26 cellular contexts compared by ENCODE assay signal in the genomic region with DNA sequence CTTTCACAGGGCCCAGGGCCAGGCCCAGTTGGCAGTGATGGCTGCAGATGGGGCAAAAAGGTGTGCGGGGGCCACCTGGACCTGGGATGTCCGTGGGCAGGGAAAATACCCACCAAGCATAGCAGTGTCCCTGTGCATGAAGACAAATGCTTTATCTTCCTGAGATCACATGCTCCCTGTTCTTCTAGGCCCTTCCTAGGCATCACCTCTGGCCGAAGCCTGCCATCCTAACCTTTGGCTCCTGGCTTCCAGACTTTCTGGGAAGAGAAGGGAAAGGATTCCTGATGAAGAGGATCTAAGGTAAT.
DNase-seq lines count a peak whose midpoint lies in the region; ATAC-seq, FAIRE-seq and TF ChIP-seq lines count a peak whose summit lies in the region.
"Had no signal": no experiment of that assay in that cellular context is flagged by ENCODE, and none has a peak within 500 bp of the region (broad histone marks: within the 10 kb centered on the region; RNA-seq: fewer than 3 reads in every experiment).

No MANE protein-coding gene starts in this region.

- no peak for TF ChIP-seq EP300 in H1 (IDR thresholded peaks at IDR 0.05; ENCODE audit: borderline replicate concordance in 1 of 2, low read depth in 2 of 2, low read length in 2 of 2)

- no peaks in the 10 kb centered on the region for H3K23me2 ChIP-seq in H1 (ENCODE audit: low read depth, low read length)

- no peaks in the 10 kb centered on the region for H3K79me2 ChIP-seq in H1 (ENCODE audit: control insufficient read depth in 1 of 2, insufficient read depth in 2 of 2, low read length in 2 of 2)

- H3K4me1 ChIP-seq in H1 (replicated peaks in 1 of 4; ENCODE audit: control insufficient read depth in 3 of 4, insufficient read depth in 4 of 4, low read length in 3 of 4) (peaks cover 0 to 2% (median 0%) of the 10 kb centered on the region in 4 experiments; a peak in 1 of 7 replicates), neuronal stem cell (ENCODE audit: control insufficient read depth in 2 of 2, insufficient read depth in 1 of 2, low read depth in 1 of 2, low read length in 2 of 2) (peaks cover 0 to 8% of the 10 kb centered on the region in 2 donors)
- H3K4me1 ChIP-seq: BLaER1, HAP-1 had no signal

- H3K56ac ChIP-seq in H1 (replicated peaks; ENCODE audit: insufficient read length, low read depth, low read length): no peak overlapping the region

- FAIRE-seq in H1 (lab: Jason Lieb, UNC): no peak
- FAIRE-seq: A204.1, GM18507 had no signal

- H3K18ac ChIP-seq in H1 (ENCODE audit: extremely low read depth, low read length) (no peak overlapping the region), neuronal stem cell (ENCODE audit: low read length) (no peak overlapping the region)

- H3K4ac ChIP-seq in H1 (replicated peaks; ENCODE audit: insufficient read length, low read depth, low read length): no peak overlapping the region
- no peak overlapping the region for H3K4ac ChIP-seq in neuronal stem cell (ENCODE audit: low read length)

- H3K27ac ChIP-seq in WERI-Rb-1 (peak overlapping the region; percentile 15), H1 (ENCODE audit: low read depth, low read length) (no peak overlapping the region), neuronal stem cell (replicated peaks; ENCODE audit: low read length) (no peak overlapping the region)
- H3K27ac ChIP-seq: BLaER1, PC-9 had no signal

- H3K23ac ChIP-seq in H1 (ENCODE audit: insufficient read length): no peak overlapping the region
- H3K23ac ChIP-seq in neuronal stem cell (ENCODE audit: low read depth, low read length, poor library complexity): no peak overlapping the region

- H3K36me3 ChIP-seq in WERI-Rb-1 (no peaks in the 10 kb centered on the region), H1 (ENCODE audit: control insufficient read depth in 2 of 4, insufficient read depth in 4 of 4, low read length in 3 of 4) (no peaks in the 10 kb centered on the region), neuronal stem cell (replicated peaks in 1 of 2; ENCODE audit: control insufficient read depth in 2 of 2, insufficient read depth in 2 of 2, low read length in 2 of 2) (no peaks in the 10 kb centered on the region)
- H3K36me3 ChIP-seq: BLaER1, HAP-1 had no signal

- H4K8ac ChIP-seq in H1 (ENCODE audit: extremely low read depth, insufficient read depth, low read length): no peak overlapping the region
- H4K8ac ChIP-seq in neuronal stem cell (ENCODE audit: low read depth, low read length): no peak overlapping the region

- TF ChIP-seq RAD21 in H1 (IDR thresholded peaks at IDR 0.05 in 1 of 2, conservative IDR thresholded peaks at IDR 0.05 in 1 of 2; ENCODE audit: low read depth in 2 of 2, low read length in 2 of 2): no peak

- no peak overlapping the region for H2AFZ ChIP-seq in H1 (ENCODE audit: low read length)
- H2AFZ ChIP-seq in neuronal stem cell (ENCODE audit: low read length): no peak overlapping the region
- H2AFZ ChIP-seq: GM23338, PC-9 had no signal

- no peak overlapping the region for H2AK5ac ChIP-seq in H1 (ENCODE audit: low read depth, low read length)
- H2AK5ac ChIP-seq in neuronal stem cell (ENCODE audit: low read depth, low read length): no peak overlapping the region

- CTCF ChIA-PET in H1 (lab: Charles Lee; ENCODE audit: partially characterized antibody): interaction anchor here (1.0 to 4.2 kb wide), 8 partner anchors 9 to 411 kb away, joined by 3 to 9 read pairs (median 4); no protein-coding TSS in a partner anchor

- H3K9me3 ChIP-seq in WERI-Rb-1 (ENCODE audit: severe bottlenecking): no peaks in the 10 kb centered on the region
- H3K9me3 ChIP-seq in H1 (ENCODE audit: insufficient read depth in 2 of 2, low read depth in 1 of 2, low read length in 1 of 2): no peaks in the 10 kb centered on the region
- H3K9me3 ChIP-seq in neuronal stem cell (replicated peaks in 1 of 2; ENCODE audit: control insufficient read depth in 2 of 2, insufficient read depth in 1 of 2, low read depth in 1 of 2, low read length in 2 of 2): no peaks in the 10 kb centered on the region
- H3K9me3 ChIP-seq: BLaER1, HAP-1 had no signal

- no peaks in the 10 kb centered on the region for H4K20me1 ChIP-seq in H1 (replicated peaks in 1 of 2; ENCODE audit: control insufficient read depth in 1 of 2, insufficient read depth in 2 of 2, low read length in 2 of 2)
- H4K20me1 ChIP-seq: BLaER1 had no signal

- H2BK5ac ChIP-seq in H1 (ENCODE audit: low read depth, low read length) (no peak overlapping the region), neuronal stem cell (ENCODE audit: low read length) (no peak overlapping the region)

- no peak overlapping the region for H3K4me2 ChIP-seq in H1 (ENCODE audit: insufficient read depth in 1 of 2, low read depth in 2 of 2, low read length in 2 of 2)
- H3K4me2 ChIP-seq in neuronal stem cell (ENCODE audit: insufficient read depth, low read length, poor library complexity, severe bottlenecking): no peak overlapping the region
- H3K4me2 ChIP-seq: BLaER1, GM23338, PC-9 had no signal

- H3K27me3 ChIP-seq in WERI-Rb-1 (ENCODE audit: insufficient read depth, low read depth, severe bottlenecking) (no peaks in the 10 kb centered on the region), H1 (replicated peaks in 1 of 4; ENCODE audit: control insufficient read depth in 3 of 4, extremely low read depth in 1 of 4, insufficient read depth in 3 of 4, low read length in 3 of 4) (no peaks in the 10 kb centered on the region; a peak in 1 of 7 replicates), neuronal stem cell (ENCODE audit: control insufficient read depth in 3 of 3, insufficient read depth in 3 of 3, low read depth in 1 of 3, low read length in 3 of 3) (peaks cover 0 to 4% (median 0%) of the 10 kb centered on the region in 3 experiments)
- H3K27me3 ChIP-seq: BLaER1 had no signal

- H2BK15ac ChIP-seq in H1 (ENCODE audit: low read length): 0 out of 2 replicates have a peak overlapping the region, but pooled peaks have one; percentile 9
- H2BK15ac ChIP-seq in neuronal stem cell (ENCODE audit: low read length): no peak overlapping the region

- H3K4me3 ChIP-seq in WERI-Rb-1 (ENCODE audit: low read depth, low read length) (no peak overlapping the region), H1 (ENCODE audit: extremely low read depth in 1 of 4, insufficient read depth in 2 of 4, low read depth in 3 of 4, low read length in 4 of 4) (no peak overlapping the region), neuronal stem cell (ENCODE audit: low read length in 2 of 2) (no peak overlapping the region)
- H3K4me3 ChIP-seq: BLaER1, GM23338, HAP-1, PC-9 had no signal

- no peak overlapping the region for H2BK12ac ChIP-seq in H1 (ENCODE audit: low read depth, low read length)
- H2BK12ac ChIP-seq in neuronal stem cell (ENCODE audit: low read length): no peak overlapping the region

- H4K5ac ChIP-seq in H1 (ENCODE audit: insufficient read length, low read depth, low read length): no peak overlapping the region

- 80% methylated on average over 3 of the region's 3 CpGs; no CpG with 5 or more reads in 1 of the 2 experiments for WGBS in H1 (ENCODE audit: extremely low coverage in 1 of 2, insufficient coverage in 1 of 2, insufficient read length in 1 of 2, insufficient replicate concordance in 2 of 2, low coverage in 1 of 2, low lambda C conversion rate in 2 of 2, missing lambda C conversion rate in 1 of 2), 2 experiments
- no CpG with 5 or more reads among the region's 3 CpGs for whole genome bisulfite sequencing in neuronal stem cell (ENCODE audit: extremely low coverage in 2 of 2, insufficient read length in 2 of 2, insufficient replicate concordance in 1 of 2), 2 donors

- no peak overlapping the region for H2BK20ac ChIP-seq in H1 (ENCODE audit: low read length)

- H3K9ac ChIP-seq in H1 (replicated peaks in 1 of 4; ENCODE audit: extremely low read depth in 1 of 4, low read depth in 3 of 4, low read length in 3 of 4) (no peak overlapping the region), neuronal stem cell (ENCODE audit: low read depth, low read length, poor library complexity) (no peak overlapping the region)
- H3K9ac ChIP-seq: BLaER1 had no signal

- TF ChIP-seq POLR2A in H1 (IDR thresholded peaks at IDR 0.05; ENCODE audit: control extremely low read depth in 1 of 2, low read depth in 2 of 2, low read length in 2 of 2) (no peak), GM18505 (IDR thresholded peaks at IDR 0.05; ENCODE audit: borderline replicate concordance, extremely low read depth, insufficient read depth, insufficient read length) (no peak)

- intact Hi-C loops in left colon (cut with DNase I, micrococcal nuclease): no loop called here

- TF ChIP-seq CTCF in WERI-Rb-1 (IDR thresholded peaks at IDR 0.05; ENCODE audit: low read depth, low read length): no peak
- TF ChIP-seq CTCF in H1 (IDR thresholded peaks at IDR 0.05; ENCODE audit: control extremely low read depth in 1 of 3, insufficient read depth in 1 of 3, low read depth in 1 of 3, low read length in 3 of 3): no peak

- H3K14ac ChIP-seq in H1 (ENCODE audit: insufficient read length) (no peak overlapping the region), neuronal stem cell (ENCODE audit: low read length) (peak overlapping the region; percentile 57)

- no peaks in the 10 kb centered on the region for H3K79me1 ChIP-seq in H1 (ENCODE audit: low read depth, low read length)
- H3K79me1 ChIP-seq in neuronal stem cell (ENCODE audit: low read depth, low read length): no peaks in the 10 kb centered on the region

- POLR2A ChIA-PET in H1 (lab: Charles Lee; ENCODE audit: partially characterized antibody): no interaction called here

- DNase-seq in WERI-Rb-1 (no peak), H1 (ENCODE audit: low read depth in 1 of 2, low spot score in 2 of 2) (no peak), left colon (peak; percentile 1 to 15), neuronal stem cell (ENCODE audit: low spot score) (no peak), NCI-H1417 treated with DMSO at 0.1 percent for 48 hours (lab: John Stamatoyannopoulos, UW) (no peak), SHP77 treated with DMSO at 0.1 percent for 48 hours (lab: John Stamatoyannopoulos, UW) (no peak)
- no peak for DNase-seq in stimulated activated CD4-positive, alpha-beta T cell treated with anti-CD3 and anti-CD28 coated beads, Interleukin-15, amount 100 ng/mL, for 24 hours
- DNase-seq: CD4-positive, CD25-positive, alpha-beta regulatory T cell; DMS153; DND-41; HFFc6; KBM-7; MV-4-11; NCI-H1105; NCI-H146; NCI-H2029; NCI-H446; NCI-H526; PC-9; SHP77 had no signal

- ATAC-seq in left colon (no peak), GM18505 (IDR thresholded peaks at IDR 0.05; ENCODE audit: unreplicated experiment) (no peak)
- ATAC-seq: GM23338 had no signal

- H4K91ac ChIP-seq in H1 (replicated peaks; ENCODE audit: insufficient read length, low read length) (no peak overlapping the region), neuronal stem cell (ENCODE audit: low read depth, low read length, poor library complexity) (no peak overlapping the region)

- H2BK120ac ChIP-seq in H1 (replicated peaks; ENCODE audit: low read depth, low read length): no peak overlapping the region
- H2BK120ac ChIP-seq in neuronal stem cell (ENCODE audit: low read depth, low read length): peak overlapping the region; percentile 18

TF ChIP-seq in H1, 55 proteins besides CTCF, POLR2A, EP300 and RAD21 (continues in another document):
- TF ChIP-seq FOSL1 (IDR thresholded peaks at IDR 0.05; ENCODE audit: insufficient read depth, low read depth, low read length) (no peak), ZNF274 (IDR thresholded peaks at IDR 0.05; ENCODE audit: borderline replicate concordance, extremely low read depth, low read length) (no peak), JUND (IDR thresholded peaks at IDR 0.05; ENCODE audit: low read length) (no peak), SIRT6 (IDR thresholded peaks at IDR 0.05; ENCODE audit: low read length) (no peak)

Comparison
In these comparisons a context has a peak if more than half of its experiments do, and no peak if none do; other contexts are left out.
1. DNase-seq: peak in left colon (2 of 2); none in WERI-Rb-1 (single experiment), H1 (0 of 2), neuronal stem cell (single experiment), NCI-H1417 treated with DMSO at 0.1 percent for 48 hours (single experiment), SHP77 treated with DMSO at 0.1 percent for 48 hours (single experiment) and stimulated activated CD4-positive, alpha-beta T cell treated with anti-CD3 and anti-CD28 coated beads, Interleukin-15, amount 100 ng/mL, for 24 hours (single experiment).